17 cellular contexts compared by ENCODE assay signal in genomic region chr2:71336802-71337201, GRCh38. TPM values are rescaled to one million over a fixed set of nuclear protein-coding genes. Genes with fewer than 3 reads are reported as not detected.
DNase-seq lines count a peak whose midpoint lies in the region; ATAC-seq and TF ChIP-seq lines count a peak whose summit lies in the region.
"Had no signal": no experiment of that assay in that cellular context is flagged by ENCODE, and none has a peak within 500 bp of the region (broad histone marks: within the 10 kb centered on the region; RNA-seq: fewer than 3 reads in every experiment).

No MANE protein-coding gene starts in this region.

- ATAC-seq in sciatic nerve: peak; percentile 85
- no peak for ATAC-seq in HG03025 (IDR thresholded peaks at IDR 0.05; ENCODE audit: low FRiP score, unreplicated experiment)
- ATAC-seq: SK-N-SH treated with all-trans-retinoic acid at 6 μM for 48 hours, WTC11 had no signal

- H3K27me3 ChIP-seq in HAP-1 (ENCODE audit: low read depth): no peaks in the 10 kb centered on the region

- TF ChIP-seq CTCF in fibroblast of mammary gland (conservative IDR thresholded peaks at IDR 0.05; ENCODE audit: control insufficient read depth, insufficient read depth, low read depth, low read length): no peak

- H3K4me3 ChIP-seq in fibroblast of mammary gland (ENCODE audit: control insufficient read depth, low read depth, low read length) (no peak overlapping the region), HAP-1 (no peak overlapping the region)

- intact Hi-C loops in sciatic nerve (cut with DNase I): no loop called here

- peaks cover 51% of the 10 kb centered on the region for H3K4me1 ChIP-seq in HAP-1

- peaks cover 4% of the 10 kb centered on the region; the same call in 1 of the 2 replicates for H3K36me3 ChIP-seq in HAP-1 (replicated peaks)

- no peaks in the 10 kb centered on the region for H3K9me3 ChIP-seq in HAP-1
- H3K9me3 ChIP-seq: Caco-2 had no signal

- in situ Hi-C loops in HAP-1 (cut with MboI; ENCODE audit: low sequenced_read_pairs): no loop called here

- DNase-seq in EH (ENCODE audit: low read depth) (peak; percentile 14), OCI-M1 (lab: John Stamatoyannopoulos, UW) (peak; percentile 4), fibroblast of mammary gland (ENCODE audit: low read depth) (peak; percentile 76), sciatic nerve (ENCODE audit: low spot score) (no peak), HAP-1 (ENCODE audit: low spot score in 2 of 2) (no peak), NCI-H526 treated with DMSO at 0.1 percent for 48 hours (lab: John Stamatoyannopoulos, UW) (no peak), SIG-M5 (lab: John Stamatoyannopoulos, UW) (no peak)
- DNase-seq: activated T-cell treated with anti-CD3 and anti-CD28 coated beads for 4 hours; anterior cingulate cortex; Caco-2; effector memory CD4-positive, alpha-beta T cell; NCI-H2029; nephron progenitor cell; NK-92 treated with Interleukin-12 subunit alpha and Interleukin-12 subunit beta, amount 100 ng/mL, for 24 hours had no signal

RNA-seq across cellular contexts. Expression of gene ZNF638, which starts 5.2 kb away (rescaled TPM):
- total RNA-seq in sciatic nerve: 211 TPM

Comparison
In these comparisons a context has a peak if more than half of its experiments do, and no peak if none do; other contexts are left out.
1. DNase-seq: peak in EH (single experiment), OCI-M1 (single experiment) and fibroblast of mammary gland (single experiment); none in sciatic nerve (single experiment), HAP-1 (0 of 2), NCI-H526 treated with DMSO at 0.1 percent for 48 hours (single experiment) and SIG-M5 (single experiment).